ENCODE assay signal across 11 cellular contexts in genomic region chr2:233519787-233520611, GRCh38. TPM values are rescaled to one million over a fixed set of nuclear protein-coding genes. Genes with fewer than 3 reads are reported as not detected.
A peak's percentile ranks its signal among the peaks of the same experiment; 100 is the strongest.
DNase-seq lines count a peak whose midpoint lies in the region; ATAC-seq, FAIRE-seq and TF ChIP-seq lines count a peak whose summit lies in the region.
"Had no signal": no experiment of that assay in that cellular context is flagged by ENCODE, and none has a peak within 500 bp of the region (broad histone marks: within the 10 kb centered on the region; RNA-seq: fewer than 3 reads in every experiment).

No MANE protein-coding gene starts in this region.

- H3K9me3 ChIP-seq in OCI-LY3 (ENCODE audit: insufficient read depth, low read length): no peaks in the 10 kb centered on the region
- no peaks in the 10 kb centered on the region for H3K9me3 ChIP-seq in mesenchymal stem cell (ENCODE audit: control insufficient read depth, low read length)
- no peaks in the 10 kb centered on the region for H3K9me3 ChIP-seq in kidney (ENCODE audit: control insufficient read depth in 1 of 2, low read length in 2 of 2)
- H3K9me3 ChIP-seq: heart left ventricle had no signal

- H2AFZ ChIP-seq in OCI-LY3 (ENCODE audit: low read depth, low read length): no peak overlapping the region
- no peak overlapping the region for H2AFZ ChIP-seq in mesenchymal stem cell (ENCODE audit: low read depth, low read length)

- no peak overlapping the region for H2AK5ac ChIP-seq in mesenchymal stem cell (ENCODE audit: low read length, severe bottlenecking)

- H2BK5ac ChIP-seq in mesenchymal stem cell (ENCODE audit: low read depth, low read length, poor library complexity, severe bottlenecking): no peak overlapping the region

- H3K18ac ChIP-seq in mesenchymal stem cell (ENCODE audit: low read depth in 1 of 2, low read length in 2 of 2): no peak overlapping the region

- peak; percentile 32 for DNase-seq in GM10266 (ENCODE audit: extremely low spot score)
- DNase-seq in GM20000 (ENCODE audit: low spot score): peak; percentile 18
- DNase-seq in NCI-H1105 treated with DMSO at 0.1 percent for 48 hours (lab: John Stamatoyannopoulos, UW): no peak
- DNase-seq in C1 segment of cervical spinal cord (lab: John Stamatoyannopoulos, UW): no peak
- DNase-seq in mesenchymal stem cell: no peak
- DNase-seq in kidney: no peak
- DNase-seq: heart left ventricle, NCI-H1436 treated with DMSO at 0.1 percent for 48 hours had no signal

- no peak overlapping the region for H2BK15ac ChIP-seq in mesenchymal stem cell (ENCODE audit: low read depth, poor library complexity, severe bottlenecking)

- H4K20me1 ChIP-seq in OCI-LY3 (ENCODE audit: insufficient read depth, low read length): no peaks in the 10 kb centered on the region

- no peak overlapping the region for H3K14ac ChIP-seq in mesenchymal stem cell (ENCODE audit: low read length in 2 of 2)

- H3K4me3 ChIP-seq in OCI-LY3 (ENCODE audit: low read length): peak overlapping the region; percentile 52
- H3K4me3 ChIP-seq in mesenchymal stem cell (ENCODE audit: insufficient read depth in 1 of 2, low read depth in 1 of 2, low read length in 2 of 2): no peak overlapping the region
- no peak overlapping the region for H3K4me3 ChIP-seq in kidney (ENCODE audit: low read length in 2 of 2)
- H3K4me3 ChIP-seq: heart left ventricle, SK-N-MC had no signal

- TF ChIP-seq CTCF in GM10266 (IDR thresholded peaks at IDR 0.05; ENCODE audit: control insufficient read depth, insufficient read depth, low read depth, missing control alignments) (no peak), GM20000 (IDR thresholded peaks at IDR 0.05; ENCODE audit: extremely low read depth, missing control alignments) (no peak), OCI-LY3 (IDR thresholded peaks at IDR 0.05; ENCODE audit: low read depth, low read length) (no peak), kidney (IDR thresholded peaks at IDR 0.05; ENCODE audit: borderline replicate concordance, extremely low read depth, insufficient read depth) (no peak)

- no peak overlapping the region for H4K8ac ChIP-seq in mesenchymal stem cell (ENCODE audit: low read length)

- H3K4me2 ChIP-seq in OCI-LY3 (ENCODE audit: low read length) (peak overlapping the region; percentile 78), mesenchymal stem cell (ENCODE audit: low read length, poor library complexity, severe bottlenecking) (no peak overlapping the region)

- no peak overlapping the region for H2BK120ac ChIP-seq in mesenchymal stem cell (ENCODE audit: low read depth, low read length)

- no peak overlapping the region for H2BK12ac ChIP-seq in mesenchymal stem cell (ENCODE audit: low read length in 2 of 2)

- no peaks in the 10 kb centered on the region for H3K79me2 ChIP-seq in OCI-LY3 (ENCODE audit: low read length)

- peak; percentile 93 for ATAC-seq in HG03064 (IDR thresholded peaks at IDR 0.05; ENCODE audit: low read depth, unreplicated experiment)
- ATAC-seq: heart left ventricle had no signal

- H3K27me3 ChIP-seq in OCI-LY3 (ENCODE audit: low read depth, low read length) (no peaks in the 10 kb centered on the region), mesenchymal stem cell (ENCODE audit: control insufficient read depth in 1 of 2, insufficient read depth in 1 of 2, low read length in 2 of 2) (no peaks in the 10 kb centered on the region)
- H3K27me3 ChIP-seq: heart left ventricle had no signal

- no peak overlapping the region for H3K4ac ChIP-seq in mesenchymal stem cell (ENCODE audit: low read depth in 1 of 2, low read length in 2 of 2)

- intact Hi-C loops in kidney (cut with DNase I): no loop called here

- H3K79me1 ChIP-seq in mesenchymal stem cell (replicated peaks; ENCODE audit: low read length, poor library complexity, severe bottlenecking): peaks cover 2% of the 10 kb centered on the region

- peak overlapping the region; percentile 77 for H3K27ac ChIP-seq in OCI-LY3 (ENCODE audit: low read length)
- H3K27ac ChIP-seq in mesenchymal stem cell (ENCODE audit: low read length, poor library complexity, severe bottlenecking): no peak overlapping the region
- H3K27ac ChIP-seq in kidney (ENCODE audit: low read depth in 2 of 2, low read length in 2 of 2): no peak overlapping the region
- H3K27ac ChIP-seq: heart left ventricle, SK-N-MC had no signal

- no peaks in the 10 kb centered on the region for H3K36me3 ChIP-seq in OCI-LY3 (replicated peaks; ENCODE audit: low read depth, low read length)
- H3K36me3 ChIP-seq in mesenchymal stem cell (ENCODE audit: control insufficient read depth in 1 of 2, insufficient read depth in 2 of 2, low read depth in 1 of 2, low read length in 2 of 2): peaks cover 12 to 79% of the 10 kb centered on the region in 2 experiments
- H3K36me3 ChIP-seq in kidney (ENCODE audit: control insufficient read depth in 1 of 2, insufficient read depth in 2 of 2, low read length in 2 of 2): peaks cover 14 to 34% of the 10 kb centered on the region in 2 donors

- no peak for FAIRE-seq in kidney (lab: Jason Lieb, UNC)

- H4K91ac ChIP-seq in mesenchymal stem cell (ENCODE audit: low read length): no peak overlapping the region

- H3K9ac ChIP-seq in OCI-LY3 (ENCODE audit: low read length): peak overlapping the region; percentile 45; the same call in 1 of the 2 replicates
- no peak overlapping the region for H3K9ac ChIP-seq in mesenchymal stem cell (ENCODE audit: low read length)
- no peak overlapping the region for H3K9ac ChIP-seq in kidney (ENCODE audit: low read length in 2 of 2)

- no peak overlapping the region for H3K23ac ChIP-seq in mesenchymal stem cell (ENCODE audit: low read length in 2 of 2)

- peaks cover 22% of the 10 kb centered on the region for H3K4me1 ChIP-seq in OCI-LY3 (ENCODE audit: low read length)
- H3K4me1 ChIP-seq in mesenchymal stem cell (ENCODE audit: control insufficient read depth, insufficient read depth, low read depth, low read length): no peaks in the 10 kb centered on the region
- no peaks in the 10 kb centered on the region for H3K4me1 ChIP-seq in kidney (ENCODE audit: control insufficient read depth in 1 of 2, insufficient read depth in 1 of 2, low read depth in 1 of 2, low read length in 2 of 2)
- H3K4me1 ChIP-seq: heart left ventricle had no signal

- no CpG with 5 or more reads among the region's 3 CpGs for WGBS in mesenchymal stem cell

RNA-seq across cellular contexts. Expression of gene USP40, which starts 46.6 kb away (rescaled TPM):
- polyA plus RNA-seq in mesenchymal stem cell (2013, experiment 1 of 2): 17.6 TPM
- 17.9 TPM for polyA plus RNA-seq in mesenchymal stem cell (2013, experiment 2 of 2)
- 51.6 TPM for total RNA-seq in kidney
- polyA plus RNA-seq in kidney (ENCODE audit: insufficient read depth, low read depth, low replicate concordance): 28.5 TPM

Comparison
In these comparisons a context has a peak if more than half of its experiments do, and no peak if none do; other contexts are left out.
1. DNase-seq: peak in GM10266 (single experiment) and GM20000 (single experiment); none in NCI-H1105 treated with DMSO at 0.1 percent for 48 hours (single experiment), C1 segment of cervical spinal cord (0 of 14), mesenchymal stem cell (single experiment) and kidney (single experiment).